8 cellular contexts compared by ENCODE assay signal in genomic region chr10:79905322-79906314, GRCh38. TPM values are rescaled to one million over a fixed set of nuclear protein-coding genes. Genes with fewer than 3 reads are reported as not detected.
A peak's percentile ranks its signal among the peaks of the same experiment; 100 is the strongest.
DNase-seq lines count a peak whose midpoint lies in the region; ATAC-seq, FAIRE-seq and TF ChIP-seq lines count a peak whose summit lies in the region.

No MANE protein-coding gene starts in this region.

- no peak for TF ChIP-seq RAD21 in HepG2 (CRISPR knock-in tag; IDR thresholded peaks at IDR 0.05)

- FAIRE-seq in HepG2 (lab: Jason Lieb, UNC), result no peak

- no peaks in the 10 kb centered on the region for H3K36me3 ChIP-seq in HepG2 (replicated peaks in 1 of 2; ENCODE audit: control insufficient read depth in 1 of 2, insufficient read depth in 2 of 2, low read length in 2 of 2)
- no peaks in the 10 kb centered on the region for H3K36me3 ChIP-seq in testis (ENCODE audit: low read depth, missing control alignments)

- TF ChIP-seq POLR2A in HepG2 (IDR thresholded peaks at IDR 0.05; ENCODE audit: insufficient read depth in 1 of 2, low read depth in 2 of 2, low read length in 2 of 2), result no peak
- TF ChIP-seq POLR2A in testis (IDR thresholded peaks at IDR 0.05), result no peak

- H4K20me1 ChIP-seq in HepG2 (ENCODE audit: insufficient read depth, low read length), result no peaks in the 10 kb centered on the region

- peak; percentile 31; the same call in 1 of the 3 replicates for ATAC-seq in HepG2
- ATAC-seq in GM18858 (IDR thresholded peaks at IDR 0.05; ENCODE audit: unreplicated experiment), result no peak
- no peak for ATAC-seq in HG03439 (IDR thresholded peaks at IDR 0.05; ENCODE audit: unreplicated experiment)

- no peaks in the 10 kb centered on the region for H3K79me2 ChIP-seq in HepG2 (ENCODE audit: insufficient read depth, low read length)

- POLR2A ChIA-PET in HepG2 (lab: Yijun Ruan, JAX), result no interaction called here

- H3K4me3 ChIP-seq in HepG2 (replicated peaks in 1 of 3; ENCODE audit: insufficient read depth in 1 of 3, low read depth in 2 of 3, low read length in 3 of 3), result peak overlapping the region in 1 of 3 experiments; percentile 70; a peak in 3 of 6 replicates
- peak overlapping the region; percentile 71 to 83 for H3K4me3 ChIP-seq in testis

- peak overlapping the region; percentile 81 for H3K4me2 ChIP-seq in HepG2 (ENCODE audit: low read depth, low read length)

- no peak overlapping the region for H3K9ac ChIP-seq in HepG2 (ENCODE audit: insufficient read depth, low read depth, low read length)

- 29% methylated on average over 10 of the region's 10 CpGs for WGBS in HepG2 (ENCODE audit: low lambda C conversion rate)
- 11 to 18% methylated on average over 10 of the region's 10 CpGs for whole genome bisulfite sequencing in testis, 2 donors

- CTCF ChIA-PET in HepG2 (lab: Yijun Ruan, JAX; ENCODE audit: low intra/inter-chr PET ratio, low total read pairs), result no interaction called here

- H3K27me3 ChIP-seq in HepG2 (ENCODE audit: control insufficient read depth in 1 of 2, insufficient read depth in 2 of 2, low read length in 2 of 2), result peaks cover 1 to 27% of the 10 kb centered on the region in 2 experiments; a peak in 2 of 5 replicates
- H3K27me3 ChIP-seq in testis, result no peaks in the 10 kb centered on the region

- TF ChIP-seq CTCF in HepG2 (CRISPR knock-in tag; IDR thresholded peaks at IDR 0.05), result no peak
- no peak for TF ChIP-seq CTCF in testis (IDR thresholded peaks at IDR 0.05)

- intact Hi-C loops in HepG2 (cut with micrococcal nuclease; ENCODE audit: unreplicated experiment) (no loop called here), testis (cut with DNase I; ENCODE audit: low total_unique reads) (no loop called here)

- TF ChIP-seq EP300 in HepG2 (IDR thresholded peaks at IDR 0.05; ENCODE audit: low read depth in 2 of 2, low read length in 2 of 2) (no peak), HepG2 (CRISPR knock-in tag; IDR thresholded peaks at IDR 0.05; ENCODE audit: borderline replicate concordance) (no peak)

- no peak overlapping the region for H2AFZ ChIP-seq in HepG2 (ENCODE audit: low read length)

- in situ Hi-C loops in HepG2 (cut with HindIII; ENCODE audit: extremely low pct_ligation_motif_present, low pct_unique_long_range_greater_than_20kb), result no loop called here

- BruUV-seq in HepG2 (replicated peaks; lab: Mats Ljungman, UMichigan), result no TSS peak

- peak overlapping the region; percentile 76 for H3K27ac ChIP-seq in caudate nucleus (ENCODE audit: low read depth, low read length)
- H3K27ac ChIP-seq in HepG2 (ENCODE audit: extremely low read length, insufficient read depth, low read length), result no peak overlapping the region
- H3K27ac ChIP-seq in testis, result peak overlapping the region; percentile 36 to 74

- H3K4me1 ChIP-seq in HepG2 (ENCODE audit: insufficient read depth, low read length), result peaks cover 11% of the 10 kb centered on the region; the same call in 1 of the 2 replicates
- no peaks in the 10 kb centered on the region for H3K4me1 ChIP-seq in testis

- no peaks in the 10 kb centered on the region for H3K9me3 ChIP-seq in HepG2 (ENCODE audit: low read length)
- H3K9me3 ChIP-seq in testis, result no peaks in the 10 kb centered on the region

- peak; percentile 9 for DNase-seq in DMS114 treated with DMSO at 0.1 percent for 48 hours (lab: John Stamatoyannopoulos, UW; ENCODE audit: unreplicated experiment)
- DNase-seq in M059J (ENCODE audit: low read depth), result peak; percentile 64
- DNase-seq in caudate nucleus (lab: John Stamatoyannopoulos, UW), result peak in 14 of 61 donors; percentile 7 to 65 (median 26)
- no peak for DNase-seq in HepG2 (ENCODE audit: low spot score)
- no peak for DNase-seq in testis
- DNase-seq in NCI-H524 treated with DMSO at 0.1 percent for 48 hours (lab: John Stamatoyannopoulos, UW), result no peak

TF ChIP-seq in HepG2, 621 proteins besides CTCF, POLR2A, EP300 and RAD21:
- TF ChIP-seq NFE2L1 (CRISPR knock-in tag; IDR thresholded peaks at IDR 0.05; ENCODE audit: borderline replicate concordance) (no peak), PTBP1 (IDR thresholded peaks at IDR 0.05; ENCODE audit: low read depth, low read length, poor library complexity, severe bottlenecking) (no peak), ZNF644 (CRISPR knock-in tag; IDR thresholded peaks at IDR 0.05; ENCODE audit: low read depth) (no peak), SP5 (CRISPR knock-in tag; IDR thresholded peaks at IDR 0.05; ENCODE audit: borderline replicate concordance, low read depth) (no peak), CBX2 (IDR thresholded peaks at IDR 0.05; ENCODE audit: low read depth, low read length) (peak; percentile 96), CBX2 (CRISPR knock-in tag; IDR thresholded peaks at IDR 0.05; ENCODE audit: low read depth) (0 out of 2 replicates have a peak, but pooled peaks have one; percentile 9), HNF4G (IDR thresholded peaks at IDR 0.05; ENCODE audit: borderline replicate concordance, low read depth, low read length) (no peak), HNF4G (CRISPR knock-in tag; IDR thresholded peaks at IDR 0.05; ENCODE audit: borderline replicate concordance, low read depth) (no peak), ZNF777 (CRISPR knock-in tag; IDR thresholded peaks at IDR 0.05) (no peak), PHB2 (IDR thresholded peaks at IDR 0.05; ENCODE audit: partially characterized antibody) (no peak), SCMH1 (CRISPR knock-in tag; IDR thresholded peaks at IDR 0.05; ENCODE audit: borderline replicate concordance) (peak; percentile 62; the same call in 1 of the 2 replicates)

RNA-seq across cellular contexts. Expression of gene SFTPD, which starts 43.3 kb away (rescaled TPM):
- not detected in 2 replicates for total RNA-seq in M059J (2014; rRNA removed; shearing (Covaris generic))
- not detected in 2 replicates for total RNA-seq in HepG2 (2016; rRNA removed; fragmentation: Illumina TruSeq; extraction: Trizol)
- total RNA-seq in HepG2 (2016; cell fraction: cytosol; rRNA removed; fragmentation: Illumina TruSeq; extraction: Trizol; ENCODE audit: low read depth), result not detected in 2 replicates
- not detected in 2 replicates for total RNA-seq in HepG2 (2016; cell fraction: insoluble cytoplasmic fraction; rRNA removed; fragmentation: Illumina TruSeq; extraction: Trizol)
- not detected in 2 replicates for total RNA-seq in HepG2 (2016; cell fraction: membrane; rRNA removed; fragmentation: Illumina TruSeq; extraction: Trizol)
- not detected in 2 replicates for total RNA-seq in HepG2 (2016; cell fraction: nucleus; rRNA removed; fragmentation: Illumina TruSeq; extraction: Trizol)
- polyA plus RNA-seq in HepG2 (2011; rRNA removed), result not detected in 2 replicates
- polyA plus RNA-seq in HepG2 (2011; cell fraction: cytosol; rRNA removed), result not detected in 2 replicates
- polyA plus RNA-seq in HepG2 (2011; cell fraction: nucleus; rRNA removed), result not detected in 2 replicates
- not detected in 2 replicates for polyA plus RNA-seq in HepG2 (2012)
- polyA plus RNA-seq in HepG2 (2016; cell fraction: cytosol; fragmentation: Illumina TruSeq; extraction: Trizol; ENCODE audit: low read depth), result not detected in 2 replicates
- not detected in 2 replicates for polyA plus RNA-seq in HepG2 (2016; cell fraction: insoluble cytoplasmic fraction; fragmentation: Illumina TruSeq; extraction: Trizol; ENCODE audit: low read depth)
- not detected in 2 replicates for polyA plus RNA-seq in HepG2 (2016; cell fraction: membrane; fragmentation: Illumina TruSeq; extraction: Trizol; ENCODE audit: low read depth)
- not detected in 2 replicates for polyA plus RNA-seq in HepG2 (2016; cell fraction: nucleus; fragmentation: Illumina TruSeq; extraction: Trizol; ENCODE audit: insufficient read depth, low read depth)
- polyA minus RNA-seq in HepG2 (2011; rRNA and poly(A)+ RNA removed; ENCODE audit: low replicate concordance), result not detected in 2 replicates
- not detected in 2 replicates for polyA minus RNA-seq in HepG2 (2011; cell fraction: cytosol; rRNA and poly(A)+ RNA removed)
- polyA minus RNA-seq in HepG2 (2011; cell fraction: nucleus; rRNA and poly(A)+ RNA removed), result not detected in 2 replicates
- total RNA-seq in testis, result 1 to 10 TPM in 1 of 2 donors, under 1 TPM in 1; 0.94 to 1.5 TPM
- polyA plus RNA-seq in testis (ENCODE audit: insufficient read depth, low read depth, low replicate concordance), result 0.92 TPM

Comparison
In these comparisons a context has a peak if more than half of its experiments do, and no peak if none do; other contexts are left out.
1. DNase-seq: peak in DMS114 treated with DMSO at 0.1 percent for 48 hours (single experiment) and M059J (single experiment); none in HepG2 (single experiment), testis (single experiment) and NCI-H524 treated with DMSO at 0.1 percent for 48 hours (single experiment).